ENCODE assay signal across 1 cellular context in genomic region chr16:57801098-57801855, GRCh38.
TF ChIP-seq lines count a peak whose summit lies in the region.

No MANE protein-coding gene starts in this region.

TF ChIP-seq in HepG2, 621 proteins besides CTCF, POLR2A, EP300 and RAD21 (continued from another document and continues in another):
- TF ChIP-seq ZFP36 (IDR thresholded peaks at IDR 0.05; ENCODE audit: borderline replicate concordance, low read depth, low read length, partially characterized antibody) (no peak), GABPA (IDR thresholded peaks at IDR 0.05; ENCODE audit: low read depth, low read length) (no peak), GABPA (CRISPR knock-in tag; IDR thresholded peaks at IDR 0.05; ENCODE audit: low read depth) (no peak), ZNF17 (CRISPR knock-in tag; IDR thresholded peaks at IDR 0.05) (no peak), CBFB (CRISPR knock-in tag; IDR thresholded peaks at IDR 0.05) (no peak), GPN1 (CRISPR knock-in tag; IDR thresholded peaks at IDR 0.05; ENCODE audit: borderline replicate concordance) (no peak), MXI1 (IDR thresholded peaks at IDR 0.05; ENCODE audit: borderline replicate concordance, low read depth, low read length) (no peak), HINFP (CRISPR knock-in tag; IDR thresholded peaks at IDR 0.05; ENCODE audit: low read depth) (no peak), ZNF256 (CRISPR knock-in tag; conservative IDR thresholded peaks at IDR 0.05) (no peak), ZNF770 (CRISPR knock-in tag; IDR thresholded peaks at IDR 0.05) (no peak), ZHX2 (IDR thresholded peaks at IDR 0.05; ENCODE audit: low read depth) (no peak), ZHX2 (CRISPR knock-in tag; IDR thresholded peaks at IDR 0.05; ENCODE audit: borderline replicate concordance) (no peak), BATF2 (CRISPR knock-in tag; IDR thresholded peaks at IDR 0.05) (no peak), PRMT3 (CRISPR knock-in tag; IDR thresholded peaks at IDR 0.05; ENCODE audit: borderline replicate concordance, low read depth) (0 out of 2 replicates have a peak, but pooled peaks have one; percentile 82), PBX3 (CRISPR knock-in tag; IDR thresholded peaks at IDR 0.05; ENCODE audit: borderline replicate concordance) (no peak), NPAS2 (CRISPR knock-in tag; IDR thresholded peaks at IDR 0.05; ENCODE audit: borderline replicate concordance) (no peak), ZNF713 (CRISPR knock-in tag; IDR thresholded peaks at IDR 0.05) (no peak; the same call in 1 of the 2 replicates), MYNN (CRISPR knock-in tag; IDR thresholded peaks at IDR 0.05; ENCODE audit: low read depth) (no peak), BCLAF1 (IDR thresholded peaks at IDR 0.05) (no peak), SP2 (CRISPR knock-in tag; IDR thresholded peaks at IDR 0.05) (no peak), ELF4 (CRISPR knock-in tag; IDR thresholded peaks at IDR 0.05; ENCODE audit: borderline replicate concordance) (no peak), THYN1 (CRISPR knock-in tag; IDR thresholded peaks at IDR 0.05; ENCODE audit: borderline replicate concordance, low read depth) (no peak), NFYB (CRISPR knock-in tag; IDR thresholded peaks at IDR 0.05) (no peak), ZNF276 (CRISPR knock-in tag; IDR thresholded peaks at IDR 0.05; ENCODE audit: low read depth) (no peak), ZNF563 (CRISPR knock-in tag; IDR thresholded peaks at IDR 0.05) (no peak), ZNF331 (CRISPR knock-in tag; IDR thresholded peaks at IDR 0.05) (no peak), TERF1 (CRISPR knock-in tag; IDR thresholded peaks at IDR 0.05) (no peak), NCOA2 (CRISPR knock-in tag; IDR thresholded peaks at IDR 0.05) (no peak), ZNF660 (CRISPR knock-in tag; IDR thresholded peaks at IDR 0.05; ENCODE audit: borderline replicate concordance, low read depth) (no peak), ZSCAN22 (CRISPR knock-in tag; IDR thresholded peaks at IDR 0.05) (no peak), RARA (CRISPR knock-in tag; IDR thresholded peaks at IDR 0.05) (no peak), CSRNP2 (CRISPR knock-in tag; conservative IDR thresholded peaks at IDR 0.05; ENCODE audit: low read depth) (no peak), ZFP1 (CRISPR knock-in tag; IDR thresholded peaks at IDR 0.05) (no peak), ZNF484 (CRISPR knock-in tag; IDR thresholded peaks at IDR 0.05; ENCODE audit: borderline replicate concordance, low read depth) (no peak), KAT7 (CRISPR knock-in tag; IDR thresholded peaks at IDR 0.05; ENCODE audit: borderline replicate concordance) (no peak), ZNF20 (CRISPR knock-in tag; IDR thresholded peaks at IDR 0.05) (no peak), POLR2AphosphoS5 (IDR thresholded peaks at IDR 0.05; ENCODE audit: low read depth, low read length) (no peak), SMYD3 (CRISPR knock-in tag; IDR thresholded peaks at IDR 0.05) (no peak), ZNF264 (CRISPR knock-in tag; IDR thresholded peaks at IDR 0.05) (no peak), ZNF160 (CRISPR knock-in tag; IDR thresholded peaks at IDR 0.05) (no peak), HOXA3 (CRISPR knock-in tag; IDR thresholded peaks at IDR 0.05) (no peak), SNRNP70 (IDR thresholded peaks at IDR 0.05; ENCODE audit: low read depth, low read length) (no peak), AKAP8 (CRISPR knock-in tag; IDR thresholded peaks at IDR 0.05) (no peak), ZNF570 (CRISPR knock-in tag; IDR thresholded peaks at IDR 0.05; ENCODE audit: borderline replicate concordance) (no peak), ELF1 (CRISPR knock-in tag; IDR thresholded peaks at IDR 0.05) (no peak), KDM1A (CRISPR knock-in tag; IDR thresholded peaks at IDR 0.05) (no peak), ZNF674 (CRISPR knock-in tag; IDR thresholded peaks at IDR 0.05; ENCODE audit: low read depth) (no peak), ZNF207 (IDR thresholded peaks at IDR 0.05; ENCODE audit: borderline replicate concordance) (no peak), RNF2 (conservative IDR thresholded peaks at IDR 0.05; ENCODE audit: low read depth) (no peak), ERF (CRISPR knock-in tag; IDR thresholded peaks at IDR 0.05) (0 out of 2 replicates have a peak, but pooled peaks have one; percentile 11)
